ENCODE assay signal across 1 cellular context in the genomic region with DNA sequence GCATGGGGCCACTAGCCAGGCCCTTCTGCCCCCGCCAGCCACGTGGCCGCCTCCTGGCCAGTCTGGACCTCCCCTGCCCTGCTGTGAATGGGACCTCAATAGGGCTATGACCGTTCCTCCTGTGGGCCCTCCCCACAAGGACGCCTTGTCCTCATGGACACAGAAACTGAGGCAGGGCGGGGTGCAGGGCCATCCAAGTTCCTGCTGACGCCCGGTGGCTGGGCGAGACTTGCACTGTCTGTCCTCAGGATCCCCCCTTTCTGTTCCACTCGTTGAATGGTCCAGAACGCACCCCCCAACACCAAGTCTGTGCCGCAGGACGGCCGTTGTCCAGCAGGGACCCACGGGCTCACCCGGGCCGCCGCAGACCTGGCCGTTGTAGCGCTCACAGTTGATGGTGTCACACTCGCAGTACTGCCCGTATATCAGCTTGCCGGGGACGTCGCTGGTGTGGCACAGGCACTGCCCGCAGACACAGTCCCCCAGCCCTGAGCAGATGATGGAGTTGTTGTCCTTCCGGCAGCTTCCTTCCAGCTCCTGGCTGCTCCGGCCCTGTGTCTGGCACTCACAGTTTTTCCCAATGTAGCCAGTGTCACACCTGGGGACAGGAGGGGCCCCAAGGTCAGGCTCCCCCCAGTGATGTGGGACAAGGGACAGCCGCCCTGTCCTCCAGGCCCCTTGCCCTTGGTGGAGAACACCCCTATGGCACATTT.
TF ChIP-seq lines count a peak whose summit lies in the region.

No MANE protein-coding gene starts in this region.

TF ChIP-seq in H1, 55 proteins besides CTCF, POLR2A, EP300 and RAD21:
- TF ChIP-seq SIX5 (IDR thresholded peaks at IDR 0.05; ENCODE audit: low read depth, low read length) (no peak), SIRT6 (IDR thresholded peaks at IDR 0.05; ENCODE audit: low read length) (no peak), GTF2F1 (IDR thresholded peaks at IDR 0.05; ENCODE audit: borderline replicate concordance, low read depth, low read length) (no peak), GABPA (IDR thresholded peaks at IDR 0.05; ENCODE audit: borderline replicate concordance, insufficient read depth, low read length) (no peak), POU5F1 (IDR thresholded peaks at IDR 0.05; ENCODE audit: low read depth, low read length) (no peak), KDM5A (IDR thresholded peaks at IDR 0.05; ENCODE audit: low read length) (no peak), BACH1 (IDR thresholded peaks at IDR 0.05; ENCODE audit: low read length) (no peak), KDM4A (IDR thresholded peaks at IDR 0.05; ENCODE audit: low read depth, low read length, severe bottlenecking) (no peak)
- TF ChIP-seq, protein P1, sequence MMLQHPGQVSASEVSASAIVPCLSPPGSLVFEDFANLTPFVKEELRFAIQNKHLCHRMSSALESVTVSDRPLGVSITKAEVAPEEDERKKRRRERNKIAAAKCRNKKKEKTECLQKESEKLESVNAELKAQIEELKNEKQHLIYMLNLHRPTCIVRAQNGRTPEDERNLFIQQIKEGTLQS (IDR thresholded peaks at IDR 0.05; ENCODE audit: insufficient read depth, low read depth, low read length), result no peak
- TF ChIP-seq, protein P2, sequence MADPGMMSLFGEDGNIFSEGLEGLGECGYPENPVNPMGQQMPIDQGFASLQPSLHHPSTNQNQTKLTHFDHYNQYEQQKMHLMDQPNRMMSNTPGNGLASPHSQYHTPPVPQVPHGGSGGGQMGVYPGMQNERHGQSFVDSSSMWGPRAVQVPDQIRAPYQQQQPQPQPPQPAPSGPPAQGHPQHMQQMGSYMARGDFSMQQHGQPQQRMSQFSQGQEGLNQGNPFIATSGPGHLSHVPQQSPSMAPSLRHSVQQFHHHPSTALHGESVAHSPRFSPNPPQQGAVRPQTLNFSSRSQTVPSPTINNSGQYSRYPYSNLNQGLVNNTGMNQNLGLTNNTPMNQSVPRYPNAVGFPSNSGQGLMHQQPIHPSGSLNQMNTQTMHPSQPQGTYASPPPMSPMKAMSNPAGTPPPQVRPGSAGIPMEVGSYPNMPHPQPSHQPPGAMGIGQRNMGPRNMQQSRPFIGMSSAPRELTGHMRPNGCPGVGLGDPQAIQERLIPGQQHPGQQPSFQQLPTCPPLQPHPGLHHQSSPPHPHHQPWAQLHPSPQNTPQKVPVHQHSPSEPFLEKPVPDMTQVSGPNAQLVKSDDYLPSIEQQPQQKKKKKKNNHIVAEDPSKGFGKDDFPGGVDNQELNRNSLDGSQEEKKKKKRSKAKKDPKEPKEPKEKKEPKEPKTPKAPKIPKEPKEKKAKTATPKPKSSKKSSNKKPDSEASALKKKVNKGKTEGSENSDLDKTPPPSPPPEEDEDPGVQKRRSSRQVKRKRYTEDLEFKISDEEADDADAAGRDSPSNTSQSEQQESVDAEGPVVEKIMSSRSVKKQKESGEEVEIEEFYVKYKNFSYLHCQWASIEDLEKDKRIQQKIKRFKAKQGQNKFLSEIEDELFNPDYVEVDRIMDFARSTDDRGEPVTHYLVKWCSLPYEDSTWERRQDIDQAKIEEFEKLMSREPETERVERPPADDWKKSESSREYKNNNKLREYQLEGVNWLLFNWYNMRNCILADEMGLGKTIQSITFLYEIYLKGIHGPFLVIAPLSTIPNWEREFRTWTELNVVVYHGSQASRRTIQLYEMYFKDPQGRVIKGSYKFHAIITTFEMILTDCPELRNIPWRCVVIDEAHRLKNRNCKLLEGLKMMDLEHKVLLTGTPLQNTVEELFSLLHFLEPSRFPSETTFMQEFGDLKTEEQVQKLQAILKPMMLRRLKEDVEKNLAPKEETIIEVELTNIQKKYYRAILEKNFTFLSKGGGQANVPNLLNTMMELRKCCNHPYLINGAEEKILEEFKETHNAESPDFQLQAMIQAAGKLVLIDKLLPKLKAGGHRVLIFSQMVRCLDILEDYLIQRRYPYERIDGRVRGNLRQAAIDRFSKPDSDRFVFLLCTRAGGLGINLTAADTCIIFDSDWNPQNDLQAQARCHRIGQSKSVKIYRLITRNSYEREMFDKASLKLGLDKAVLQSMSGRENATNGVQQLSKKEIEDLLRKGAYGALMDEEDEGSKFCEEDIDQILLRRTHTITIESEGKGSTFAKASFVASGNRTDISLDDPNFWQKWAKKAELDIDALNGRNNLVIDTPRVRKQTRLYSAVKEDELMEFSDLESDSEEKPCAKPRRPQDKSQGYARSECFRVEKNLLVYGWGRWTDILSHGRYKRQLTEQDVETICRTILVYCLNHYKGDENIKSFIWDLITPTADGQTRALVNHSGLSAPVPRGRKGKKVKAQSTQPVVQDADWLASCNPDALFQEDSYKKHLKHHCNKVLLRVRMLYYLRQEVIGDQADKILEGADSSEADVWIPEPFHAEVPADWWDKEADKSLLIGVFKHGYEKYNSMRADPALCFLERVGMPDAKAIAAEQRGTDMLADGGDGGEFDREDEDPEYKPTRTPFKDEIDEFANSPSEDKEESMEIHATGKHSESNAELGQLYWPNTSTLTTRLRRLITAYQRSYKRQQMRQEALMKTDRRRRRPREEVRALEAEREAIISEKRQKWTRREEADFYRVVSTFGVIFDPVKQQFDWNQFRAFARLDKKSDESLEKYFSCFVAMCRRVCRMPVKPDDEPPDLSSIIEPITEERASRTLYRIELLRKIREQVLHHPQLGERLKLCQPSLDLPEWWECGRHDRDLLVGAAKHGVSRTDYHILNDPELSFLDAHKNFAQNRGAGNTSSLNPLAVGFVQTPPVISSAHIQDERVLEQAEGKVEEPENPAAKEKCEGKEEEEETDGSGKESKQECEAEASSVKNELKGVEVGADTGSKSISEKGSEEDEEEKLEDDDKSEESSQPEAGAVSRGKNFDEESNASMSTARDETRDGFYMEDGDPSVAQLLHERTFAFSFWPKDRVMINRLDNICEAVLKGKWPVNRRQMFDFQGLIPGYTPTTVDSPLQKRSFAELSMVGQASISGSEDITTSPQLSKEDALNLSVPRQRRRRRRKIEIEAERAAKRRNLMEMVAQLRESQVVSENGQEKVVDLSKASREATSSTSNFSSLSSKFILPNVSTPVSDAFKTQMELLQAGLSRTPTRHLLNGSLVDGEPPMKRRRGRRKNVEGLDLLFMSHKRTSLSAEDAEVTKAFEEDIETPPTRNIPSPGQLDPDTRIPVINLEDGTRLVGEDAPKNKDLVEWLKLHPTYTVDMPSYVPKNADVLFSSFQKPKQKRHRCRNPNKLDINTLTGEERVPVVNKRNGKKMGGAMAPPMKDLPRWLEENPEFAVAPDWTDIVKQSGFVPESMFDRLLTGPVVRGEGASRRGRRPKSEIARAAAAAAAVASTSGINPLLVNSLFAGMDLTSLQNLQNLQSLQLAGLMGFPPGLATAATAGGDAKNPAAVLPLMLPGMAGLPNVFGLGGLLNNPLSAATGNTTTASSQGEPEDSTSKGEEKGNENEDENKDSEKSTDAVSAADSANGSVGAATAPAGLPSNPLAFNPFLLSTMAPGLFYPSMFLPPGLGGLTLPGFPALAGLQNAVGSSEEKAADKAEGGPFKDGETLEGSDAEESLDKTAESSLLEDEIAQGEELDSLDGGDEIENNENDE (IDR thresholded peaks at IDR 0.05; ENCODE audit: insufficient replicate concordance, low read length), result no peak
